8 cellular contexts compared by ENCODE assay signal in genomic region chr22:26428515-26429457, GRCh38. TPM values are rescaled to one million over a fixed set of nuclear protein-coding genes. Genes with fewer than 3 reads are reported as not detected.
DNase-seq lines count a peak whose midpoint lies in the region; ATAC-seq and TF ChIP-seq lines count a peak whose summit lies in the region.

Gene ASPHD2 (plus strand): TSS chr22:26429260. CDS start chr22:26433616, 4,356 bp downstream.

- DNase-seq in EL (peak; percentile 71), KG1 (lab: John Stamatoyannopoulos, UW) (peak; percentile 53), SK-MEL-5 (ENCODE audit: low read depth, low spot score) (peak; percentile 66), germinal center (ENCODE audit: low spot score) (peak; percentile 90), osteoblast (ENCODE audit: insufficient read length, low spot score, missing footprints) (peak; percentile 97)
- peak; percentile 60 for DNase-seq in activated gamma-delta T cell treated with anti-CD3 and anti-CD28 coated beads, Interleukin-2, amount 50 U/mL, for 16 hours (ENCODE audit: low read depth)

- in situ Hi-C loops in SK-MEL-5 (cut with HindIII; ENCODE audit: low pct_unique_long_range_greater_than_20kb, low sequenced_read_pairs) = no loop called here

- peak within 1 kb of the TSS; percentile 98 for H3K4me2 ChIP-seq in osteoblast (ENCODE audit: insufficient read depth, low read length)

- no peak for TF ChIP-seq CTCF in osteoblast (IDR thresholded peaks at IDR 0.05; ENCODE audit: extremely low read depth, low read depth, low read length)

- peak within 1 kb of the TSS; percentile 99 for H2AFZ ChIP-seq in osteoblast (ENCODE audit: low read length)

- H3K4me3 ChIP-seq in osteoblast (ENCODE audit: insufficient read depth, low read length) = peak within 1 kb of the TSS; percentile 91

- H4K20me1 ChIP-seq in osteoblast (ENCODE audit: insufficient read depth, low read length) = peaks cover 2% of the 10 kb centered on the region

- ATAC-seq in GM21723 (IDR thresholded peaks at IDR 0.05; ENCODE audit: unreplicated experiment) = peak; percentile 71

- no peaks in the 10 kb centered on the region for H3K79me2 ChIP-seq in osteoblast (ENCODE audit: insufficient read depth, low read length)

- H3K36me3 ChIP-seq in osteoblast (ENCODE audit: insufficient read depth, low read length) = no peaks in the 10 kb centered on the region

- no peaks in the 10 kb centered on the region for H3K9me3 ChIP-seq in osteoblast (ENCODE audit: low read depth, low read length)

- peaks cover 5% of the 10 kb centered on the region for H3K4me1 ChIP-seq in osteoblast (ENCODE audit: insufficient read depth, low read length)

- H3K27me3 ChIP-seq in osteoblast (ENCODE audit: insufficient read depth, low read length) = peaks cover 22% of the 10 kb centered on the region

- H3K27ac ChIP-seq in osteoblast (ENCODE audit: low read depth, low read length) (peak within 1 kb of the TSS; percentile 53), temporal lobe (ENCODE audit: low read depth, low read length) (peak within 1 kb of the TSS; percentile 47)

RNA-seq across cellular contexts. Expression of gene ASPHD2, which starts in this region (rescaled TPM):
- 3.5 and 3.9 TPM in 2 replicates for total RNA-seq in SK-MEL-5 (2014; rRNA removed; shearing (Covaris generic))
- 5.2 and 6.6 TPM in 2 replicates for polyA plus RNA-seq in SK-MEL-5 (2015; cell fraction: cytosol; rRNA removed)
- 1.1 and 1.9 TPM in 2 replicates for polyA plus RNA-seq in SK-MEL-5 (2015; cell fraction: nucleus; rRNA removed)
- total RNA-seq in osteoblast (3.2 and 6.2 TPM in 2 replicates), temporal lobe (9.3 TPM)

Comparison
In these comparisons a context has a peak if more than half of its experiments do, and no peak if none do; other contexts are left out.
1. Peak in every context shown above with its lines: DNase-seq, ATAC-seq, H3K4me3 ChIP-seq and H3K27ac ChIP-seq.